In the genomic region with DNA sequence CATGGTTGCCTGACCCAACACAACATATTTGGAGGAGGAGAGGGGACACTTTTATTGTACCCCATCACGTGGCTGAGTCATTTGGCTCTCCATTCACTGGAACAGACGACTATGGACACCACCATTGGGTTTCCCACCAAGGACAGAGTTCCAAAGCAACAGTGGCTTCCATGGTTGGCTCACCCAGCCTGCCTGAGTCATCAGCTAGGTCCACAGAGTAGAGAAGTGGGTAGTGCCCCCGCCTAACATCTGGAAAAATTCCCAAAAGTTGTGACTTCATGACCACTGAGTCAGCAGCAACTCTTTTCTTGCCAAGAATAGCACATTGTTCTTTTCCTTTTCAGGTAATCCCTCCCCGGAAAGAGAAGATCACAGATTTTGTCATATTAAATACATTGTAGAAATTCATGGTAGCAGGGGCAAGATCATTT, we compare ENCODE assay signal across 9 cellular contexts. TPM values are rescaled to one million over a fixed set of nuclear protein-coding genes. Genes with fewer than 3 reads are reported as not detected.
DNase-seq lines count a peak whose midpoint lies in the region; ATAC-seq and TF ChIP-seq lines count a peak whose summit lies in the region.
"Had no signal": no experiment of that assay in that cellular context is flagged by ENCODE, and none has a peak within 500 bp of the region (broad histone marks: within the 10 kb centered on the region; RNA-seq: fewer than 3 reads in every experiment).

No MANE protein-coding gene starts in this region.

- CTCF ChIA-PET in AG04449 (lab: Yijun Ruan, JAX), result interaction anchor here (2.2 kb wide), 1 partner anchor 24 kb away, joined by 9 read pairs; no protein-coding TSS in a partner anchor

- in situ Hi-C loops in astrocyte of the spinal cord (cut with HindIII; ENCODE audit: low sequenced_read_pairs), result no loop called here

- no peak overlapping the region for H3K4me3 ChIP-seq in AG04449 (ENCODE audit: low read depth, low read length)
- peak overlapping the region; percentile 1; the same call in 1 of the 2 replicates for H3K4me3 ChIP-seq in Jurkat, Clone E6-1 (ENCODE audit: low read length)
- no peak overlapping the region for H3K4me3 ChIP-seq in astrocyte of the spinal cord (ENCODE audit: low read depth, low read length)
- H3K4me3 ChIP-seq: SJCRH30 had no signal

- H3K9me3 Mint-ChIP-seq in naive thymus-derived CD8-positive, alpha-beta T cell, result no peaks in the 10 kb centered on the region

- ATAC-seq in naive thymus-derived CD8-positive, alpha-beta T cell, result no peak
- ATAC-seq in GM18511 (IDR thresholded peaks at IDR 0.05; ENCODE audit: unreplicated experiment), result no peak

- POLR2A ChIA-PET in AG04449 (lab: Yijun Ruan, JAX), result no interaction called here
- POLR2A ChIA-PET in naive thymus-derived CD8-positive, alpha-beta T cell (lab: Charles Lee), result interaction anchor here (0.7 to 1.9 kb wide), 4 partner anchors 9 to 1149 kb away, joined by 3 to 8 read pairs (median 6); a partner anchor contains a TSS

- peak overlapping the region; percentile 89 to 96 (median 94) for H3K4me3 Mint-ChIP-seq in naive thymus-derived CD8-positive, alpha-beta T cell

- DNase-seq in AG04449 (ENCODE audit: low read depth, low spot score), result peak; percentile 17
- no peak for DNase-seq in Jurkat, Clone E6-1 (ENCODE audit: low read depth, low spot score)
- DNase-seq in astrocyte of the spinal cord (ENCODE audit: low read depth, low spot score), result peak; percentile 87
- peak in 1 of 10 donors; percentile 15 for DNase-seq in naive thymus-derived CD8-positive, alpha-beta T cell
- no peak for DNase-seq in NCI-H510A (lab: John Stamatoyannopoulos, UW)
- DNase-seq in SK-N-DZ (ENCODE audit: low spot score), result no peak
- no peak for DNase-seq in NCI-H2196 (lab: John Stamatoyannopoulos, UW; ENCODE audit: unreplicated experiment)

- peaks cover 0 to 4% (median 4%) of the 10 kb centered on the region in 3 donors for H3K36me3 Mint-ChIP-seq in naive thymus-derived CD8-positive, alpha-beta T cell

- peaks cover 44 to 75% (median 71%) of the 10 kb centered on the region in 4 donors for H3K4me1 Mint-ChIP-seq in naive thymus-derived CD8-positive, alpha-beta T cell

- H3K27me3 Mint-ChIP-seq in naive thymus-derived CD8-positive, alpha-beta T cell, result no peaks in the 10 kb centered on the region

- TF ChIP-seq CTCF in AG04449 (IDR thresholded peaks at IDR 0.05; ENCODE audit: insufficient read depth, low read length, missing control alignments) (no peak), astrocyte of the spinal cord (IDR thresholded peaks at IDR 0.05; ENCODE audit: low read depth, low read length) (no peak)

- H3K27ac Mint-ChIP-seq in naive thymus-derived CD8-positive, alpha-beta T cell, result peak overlapping the region; percentile 91 to 100 (median 96)

RNA-seq across cellular contexts. Expression of a gene that starts 3.0 kb away (rescaled TPM):
- polyA plus RNA-seq in Jurkat, Clone E6-1 (2012; ENCODE audit: insufficient read depth, insufficient read length), result 44.6 TPM
- total RNA-seq in naive thymus-derived CD8-positive, alpha-beta T cell, result 100 to 1,000 TPM; 140 to 147 TPM
- 100 to 1,000 TPM; 244 to 265 (median 245) TPM for polyA plus RNA-seq in naive thymus-derived CD8-positive, alpha-beta T cell
- polyA plus RNA-seq in SK-N-DZ (2014; cell fraction: cytosol; rRNA removed), result 19.3 and 23.1 TPM in 2 replicates
- 18.1 and 19.2 TPM in 2 replicates for polyA plus RNA-seq in SK-N-DZ (2014; cell fraction: nucleus; rRNA removed)

RNA-seq across cellular contexts. Expression of a gene that starts 37.6 kb away (rescaled TPM):
- polyA plus RNA-seq in Jurkat, Clone E6-1 (2012; ENCODE audit: insufficient read depth, insufficient read length), result not detected
- not detected for total RNA-seq in naive thymus-derived CD8-positive, alpha-beta T cell
- not detected for polyA plus RNA-seq in naive thymus-derived CD8-positive, alpha-beta T cell
- not detected in 2 replicates for polyA plus RNA-seq in SK-N-DZ (2014; cell fraction: cytosol; rRNA removed)
- polyA plus RNA-seq in SK-N-DZ (2014; cell fraction: nucleus; rRNA removed), result not detected in 2 replicates

Comparison
In these comparisons a context has a peak if more than half of its experiments do, and no peak if none do; other contexts are left out.
1. DNase-seq: peak in AG04449 (single experiment) and astrocyte of the spinal cord (single experiment); none in Jurkat, Clone E6-1 (single experiment), NCI-H510A (single experiment), SK-N-DZ (single experiment) and NCI-H2196 (single experiment).